ENCODE assay signal across 16 cellular contexts in genomic region chr4:168794092-168794707, GRCh38.
"Had no signal": no experiment of that assay in that cellular context is flagged by ENCODE, and none has a peak within 500 bp of the region (broad histone marks: within the 10 kb centered on the region; RNA-seq: fewer than 3 reads in every experiment).

No MANE protein-coding gene starts in this region.

- ATAC-seq: activated CD8-positive, alpha-beta memory T cell treated with anti-CD3 and anti-CD28 coated beads, Interleukin-2, amount 10 ng/mL, durations not matched to agents 7 days and 5 days; pancreas; stimulated activated naive B cell treated with anti-CD40 and anti-IgM and Interleukin-4, amounts not matched to agents 10 μg/mL and 1 μg/mL and 100 μg/mL, for 72 hours had no signal

- DNase-seq: activated CD4-positive, alpha-beta T cell treated with anti-CD3 and anti-CD28 coated beads for 1 hour; activated CD4-positive, alpha-beta T cell treated with anti-CD3 and anti-CD28 coated beads, Interleukin-2, amount 50 U/mL, for 48 hours; activated CD8-positive, alpha-beta memory T cell treated with anti-CD3 and anti-CD28 coated beads, Interleukin-2, amount 10 ng/mL, durations not matched to agents 7 days and 5 days; activated naive CD4-positive, alpha-beta T cell treated with anti-CD3 and anti-CD28 coated beads, Interleukin-2, amount 10 ng/mL, durations not matched to agents 7 days and 5 days; activated T-cell treated with anti-CD3 and anti-CD28 coated beads, Interleukin-2, amount 50 U/mL, for 24 hours; effector CD4-positive, alpha-beta T cell; foreskin fibroblast; glutamatergic neuron; pancreas; stimulated activated CD4-positive, alpha-beta T cell treated with anti-CD3 and anti-CD28 coated beads, Interleukin-15, amount 100 ng/mL, for 24 hours; stimulated activated CD4-positive, alpha-beta T cell treated with anti-CD3 and anti-CD28 coated beads, Interleukin-4, amount 100 ng/mL, for 1 hour; stimulated activated naive B cell treated with anti-CD40 and anti-IgM and Interleukin-4, amounts not matched to agents 10 μg/mL and 1 μg/mL and 100 μg/mL, for 72 hours; T-helper 1 cell; T1000; thyroid gland had no signal

- H3K27ac Mint-ChIP-seq: activated CD8-positive, alpha-beta memory T cell treated with anti-CD3 and anti-CD28 coated beads, Interleukin-2, amount 10 ng/mL, durations not matched to agents 7 days and 5 days; activated naive CD4-positive, alpha-beta T cell treated with anti-CD3 and anti-CD28 coated beads, Interleukin-2, amount 10 ng/mL, durations not matched to agents 7 days and 5 days; activated T-cell treated with anti-CD3 and anti-CD28 coated beads, Interleukin-2, amount 50 U/mL, for 24 hours; stimulated activated naive B cell treated with anti-CD40 and anti-IgM and Interleukin-4, amounts not matched to agents 10 μg/mL and 1 μg/mL and 100 μg/mL, for 72 hours had no signal

- H3K4me3 Mint-ChIP-seq: activated CD8-positive, alpha-beta memory T cell treated with anti-CD3 and anti-CD28 coated beads, Interleukin-2, amount 10 ng/mL, durations not matched to agents 7 days and 5 days; activated naive CD4-positive, alpha-beta T cell treated with anti-CD3 and anti-CD28 coated beads, Interleukin-2, amount 10 ng/mL, durations not matched to agents 7 days and 5 days; activated T-cell treated with anti-CD3 and anti-CD28 coated beads, Interleukin-2, amount 50 U/mL, for 24 hours; neural crest cell; stimulated activated naive B cell treated with anti-CD40 and anti-IgM and Interleukin-4, amounts not matched to agents 10 μg/mL and 1 μg/mL and 100 μg/mL, for 72 hours had no signal

- H3K4me1 Mint-ChIP-seq: activated CD8-positive, alpha-beta memory T cell treated with anti-CD3 and anti-CD28 coated beads, Interleukin-2, amount 10 ng/mL, durations not matched to agents 7 days and 5 days; activated naive CD4-positive, alpha-beta T cell treated with anti-CD3 and anti-CD28 coated beads, Interleukin-2, amount 10 ng/mL, durations not matched to agents 7 days and 5 days; neural crest cell had no signal

- H3K36me3 Mint-ChIP-seq: activated CD8-positive, alpha-beta memory T cell treated with anti-CD3 and anti-CD28 coated beads, Interleukin-2, amount 10 ng/mL, durations not matched to agents 7 days and 5 days; activated naive CD4-positive, alpha-beta T cell treated with anti-CD3 and anti-CD28 coated beads, Interleukin-2, amount 10 ng/mL, durations not matched to agents 7 days and 5 days; stimulated activated naive B cell treated with anti-CD40 and anti-IgM and Interleukin-4, amounts not matched to agents 10 μg/mL and 1 μg/mL and 100 μg/mL, for 72 hours had no signal

- H3K27me3 Mint-ChIP-seq: activated naive CD4-positive, alpha-beta T cell treated with anti-CD3 and anti-CD28 coated beads, Interleukin-2, amount 10 ng/mL, durations not matched to agents 7 days and 5 days; stimulated activated naive B cell treated with anti-CD40 and anti-IgM and Interleukin-4, amounts not matched to agents 10 μg/mL and 1 μg/mL and 100 μg/mL, for 72 hours had no signal

- H3K9me3 Mint-ChIP-seq: activated naive CD4-positive, alpha-beta T cell treated with anti-CD3 and anti-CD28 coated beads, Interleukin-2, amount 10 ng/mL, durations not matched to agents 7 days and 5 days; activated T-cell treated with anti-CD3 and anti-CD28 coated beads, Interleukin-2, amount 50 U/mL, for 24 hours; neural crest cell had no signal

- FAIRE-seq: pancreas had no signal
